ENCODE assay signal across 7 cellular contexts in the genomic region with DNA sequence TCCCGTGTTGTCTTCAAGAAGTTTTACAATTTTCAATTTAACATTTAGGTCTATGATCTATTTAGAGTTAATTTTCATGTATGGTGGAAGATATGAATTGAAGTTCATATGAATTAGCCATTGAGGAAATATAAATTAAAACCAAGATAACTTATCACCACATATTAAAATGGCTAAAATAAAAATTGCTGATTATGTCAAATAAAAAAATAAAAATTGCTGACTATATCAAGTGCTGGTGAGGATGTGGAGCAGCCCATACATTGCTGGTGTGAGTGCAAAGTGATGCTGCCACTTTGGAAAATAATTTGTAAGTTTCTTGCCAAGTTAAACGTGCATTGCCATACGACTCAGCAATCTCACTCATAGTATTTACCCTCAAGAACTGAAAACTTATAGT.
"Had no signal": no experiment of that assay in that cellular context is flagged by ENCODE, and none has a peak within 500 bp of the region (broad histone marks: within the 10 kb centered on the region; RNA-seq: fewer than 3 reads in every experiment).

No MANE protein-coding gene starts in this region.

- H3K27ac ChIP-seq: HL-60 had no signal

- ATAC-seq: GM23338 had no signal

- H3K4me3 ChIP-seq: GM23338 had no signal

- H2AFZ ChIP-seq: GM23338 had no signal

- FAIRE-seq: H1 had no signal

- H3K4me2 ChIP-seq: GM23338 had no signal

- DNase-seq: H9, HCEC 1CT, Kasumi-1, KG1 had no signal
